ENCODE assay signal across 11 cellular contexts in genomic region chr9:14403112-14403511, GRCh38.
"Had no signal": no experiment of that assay in that cellular context is flagged by ENCODE, and none has a peak within 500 bp of the region (broad histone marks: within the 10 kb centered on the region; RNA-seq: fewer than 3 reads in every experiment).

No MANE protein-coding gene starts in this region.

- H3K4me2 ChIP-seq: neural progenitor cell had no signal

- H3K27ac ChIP-seq: epithelial cell of prostate, gastroesophageal sphincter, neural progenitor cell, parathyroid adenoma had no signal

- H3K36me3 ChIP-seq: gastroesophageal sphincter, neural progenitor cell had no signal

- ATAC-seq: activated T-helper 17 cell treated with anti-CD3 and anti-CD28 coated beads, Interleukin-2, amount 50 U/mL, for 72 hours; effector memory CD8-positive, alpha-beta T cell; gastroesophageal sphincter had no signal

- H3K9ac ChIP-seq: neural progenitor cell, parathyroid adenoma had no signal

- H2AFZ ChIP-seq: neural progenitor cell, parathyroid adenoma had no signal

- H3K27me3 ChIP-seq: gastroesophageal sphincter, neural progenitor cell had no signal

- H3K79me2 ChIP-seq: parathyroid adenoma had no signal

- FAIRE-seq: urothelium cell line had no signal

- DNase-seq: activated CD4-positive, alpha-beta T cell treated with anti-CD3 and anti-CD28 coated beads, Interleukin-2, amount 50 U/mL, for 1 hour; activated naive CD4-positive, alpha-beta T cell treated with anti-CD3 and anti-CD28 coated beads, Interleukin-2, amount 50 U/mL, for 16 hours; activated T-cell treated with anti-CD3 and anti-CD28 coated beads for 4 hours; central memory CD4-positive, alpha-beta T cell; effector memory CD8-positive, alpha-beta T cell had no signal

- H3K9me3 ChIP-seq: gastroesophageal sphincter had no signal

- H3K4me1 ChIP-seq: gastroesophageal sphincter, parathyroid adenoma had no signal

- H3K4me3 ChIP-seq: gastroesophageal sphincter, neural progenitor cell had no signal
